8 cellular contexts compared by ENCODE assay signal in genomic region chr1:25099343-25099951, GRCh38.
DNase-seq lines count a peak whose midpoint lies in the region; ATAC-seq and TF ChIP-seq lines count a peak whose summit lies in the region.

No MANE protein-coding gene starts in this region.

- H3K27ac Mint-ChIP-seq in activated T-helper 2 cell treated with anti-CD3 and anti-CD28 coated beads, Interferon-gamma antibody, Interleukin-2, Interleukin-4, amounts not matched to agents 10 μg/mL and 5 μg/mL and 100 μg/mL, durations not matched to agents 14 hours and 24 hours and 36 hours: peak overlapping the region; percentile 67

- H3K27me3 Mint-ChIP-seq in activated T-helper 2 cell treated with anti-CD3 and anti-CD28 coated beads, Interferon-gamma antibody, Interleukin-2, Interleukin-4, amounts not matched to agents 10 μg/mL and 5 μg/mL and 100 μg/mL, durations not matched to agents 14 hours and 24 hours and 36 hours (ENCODE audit: low read depth): peaks cover 5% of the 10 kb centered on the region

- in situ Hi-C loops in GM13977 (cut with MboI; ENCODE audit: low pct_unique_long_range_greater_than_20kb, low sequenced_read_pairs, unreplicated experiment): no loop called here

- H3K9me3 Mint-ChIP-seq in activated T-helper 2 cell treated with anti-CD3 and anti-CD28 coated beads, Interferon-gamma antibody, Interleukin-2, Interleukin-4, amounts not matched to agents 10 μg/mL and 5 μg/mL and 100 μg/mL, durations not matched to agents 14 hours and 24 hours and 36 hours: no peaks in the 10 kb centered on the region

- POLR2A ChIA-PET in HEK293T (lab: Yijun Ruan, JAX): no interaction called here

- ATAC-seq in GM19035 (IDR thresholded peaks at IDR 0.05; ENCODE audit: unreplicated experiment): no peak

- H3K4me1 Mint-ChIP-seq in activated T-helper 2 cell treated with anti-CD3 and anti-CD28 coated beads, Interferon-gamma antibody, Interleukin-2, Interleukin-4, amounts not matched to agents 10 μg/mL and 5 μg/mL and 100 μg/mL, durations not matched to agents 14 hours and 24 hours and 36 hours (ENCODE audit: low read depth): peaks cover 66% of the 10 kb centered on the region

- DNase-seq in NCI-H2029 (lab: John Stamatoyannopoulos, UW) (peak; percentile 54), NCI-H2029 treated with DMSO at 0.1 percent for 48 hours (lab: John Stamatoyannopoulos, UW) (no peak), NCI-H345 treated with DMSO at 0.1 percent for 48 hours (lab: John Stamatoyannopoulos, UW; ENCODE audit: unreplicated experiment) (peak; percentile 50), HEK293T (ENCODE audit: extremely low spot score) (no peak), GM13977 (ENCODE audit: low spot score) (no peak)
- DNase-seq in activated T-helper 2 cell treated with anti-CD3 and anti-CD28 coated beads, Interferon-gamma antibody, Interleukin-2, Interleukin-4, amounts not matched to agents 10 μg/mL and 5 μg/mL and 100 μg/mL, durations not matched to agents 14 hours and 24 hours and 36 hours (ENCODE audit: low spot score): peak; percentile 36
- DNase-seq in stimulated activated CD8-positive, alpha-beta memory T cell treated with anti-CD3 and anti-CD28 coated beads, Interleukin-12 subunit alpha, Interleukin-12 subunit beta, amount 100 ng/mL, for 4 hours (ENCODE audit: low read depth): peak; percentile 15

- no peaks in the 10 kb centered on the region for H3K36me3 Mint-ChIP-seq in activated T-helper 2 cell treated with anti-CD3 and anti-CD28 coated beads, Interferon-gamma antibody, Interleukin-2, Interleukin-4, amounts not matched to agents 10 μg/mL and 5 μg/mL and 100 μg/mL, durations not matched to agents 14 hours and 24 hours and 36 hours (ENCODE audit: low read depth)

- CTCF ChIA-PET in HEK293T (lab: Yijun Ruan, JAX): interaction anchor here (0.6 to 1.8 kb wide), 5 partner anchors 9 to 167 kb away, joined by 3 to 5 read pairs (median 3); no protein-coding TSS in a partner anchor

- intact Hi-C loops in activated T-helper 2 cell treated with anti-CD3 and anti-CD28 coated beads, Interferon-gamma antibody, Interleukin-2, Interleukin-4, amounts not matched to agents 10 μg/mL and 5 μg/mL and 100 μg/mL, durations not matched to agents 14 hours and 24 hours and 36 hours (cut with micrococcal nuclease): loop anchor here (2.0 kb wide), 1 partner anchor 175 kb away; no protein-coding TSS in a partner anchor

- H3K4me3 Mint-ChIP-seq in activated T-helper 2 cell treated with anti-CD3 and anti-CD28 coated beads, Interferon-gamma antibody, Interleukin-2, Interleukin-4, amounts not matched to agents 10 μg/mL and 5 μg/mL and 100 μg/mL, durations not matched to agents 14 hours and 24 hours and 36 hours (ENCODE audit: low read depth): peak overlapping the region; percentile 68

- no peak for TF ChIP-seq CTCF in GM13977 (IDR thresholded peaks at IDR 0.05; ENCODE audit: extremely low read depth, insufficient read depth, missing control alignments)

TF ChIP-seq in HEK293T, 16 proteins besides CTCF, POLR2A, EP300 and RAD21:
- no peak for TF ChIP-seq NFRKB (IDR thresholded peaks at IDR 0.05)

Comparison
In these comparisons a context has a peak if more than half of its experiments do, and no peak if none do; other contexts are left out.
1. DNase-seq: peak in NCI-H2029 (single experiment), NCI-H345 treated with DMSO at 0.1 percent for 48 hours (single experiment), activated T-helper 2 cell treated with anti-CD3 and anti-CD28 coated beads, Interferon-gamma antibody, Interleukin-2, Interleukin-4, amounts not matched to agents 10 μg/mL and 5 μg/mL and 100 μg/mL, durations not matched to agents 14 hours and 24 hours and 36 hours (single experiment) and stimulated activated CD8-positive, alpha-beta memory T cell treated with anti-CD3 and anti-CD28 coated beads, Interleukin-12 subunit alpha, Interleukin-12 subunit beta, amount 100 ng/mL, for 4 hours (single experiment); none in NCI-H2029 treated with DMSO at 0.1 percent for 48 hours (single experiment), HEK293T (single experiment) and GM13977 (single experiment).